Comparison of ENCODE assay signal across 1 cellular context in the genomic region with DNA sequence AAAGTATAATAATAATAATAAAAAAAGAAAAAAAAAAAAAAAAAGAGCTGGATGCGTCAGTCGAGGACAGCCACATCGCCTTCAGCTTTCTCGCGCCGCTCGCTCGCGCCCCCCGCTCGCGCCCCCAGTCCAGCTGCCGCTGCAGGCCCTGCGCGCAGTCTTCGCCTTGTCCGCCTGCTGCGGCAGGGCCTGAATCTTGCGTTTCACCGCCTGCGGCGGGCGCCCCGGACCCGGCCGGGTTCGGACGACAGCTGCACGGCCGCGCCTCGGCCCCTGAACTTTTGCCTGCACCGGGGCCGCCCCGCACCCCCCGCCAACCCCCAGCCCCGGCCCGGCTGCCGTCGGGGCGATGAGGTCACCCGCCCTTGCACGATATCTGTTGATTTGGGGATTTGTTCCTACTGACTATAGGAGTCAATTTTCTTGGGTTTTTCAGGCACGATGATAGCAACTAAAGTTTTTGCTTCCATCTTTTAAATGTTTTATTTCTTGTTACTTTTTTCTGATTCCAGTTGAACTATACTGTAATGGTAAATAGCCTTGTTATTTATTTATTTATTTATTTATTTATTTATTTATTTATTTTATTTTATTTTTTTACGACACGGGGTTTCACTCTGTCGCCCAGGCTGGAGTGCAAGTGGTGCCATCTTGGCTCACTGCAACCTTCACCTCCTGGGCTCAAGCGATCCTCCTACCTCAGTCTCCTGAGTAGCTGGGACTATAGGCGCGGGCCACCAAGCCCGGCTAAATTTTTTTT.
TF ChIP-seq lines count a peak whose summit lies in the region.

No MANE protein-coding gene starts in this region.

TF ChIP-seq in HEK293, 187 proteins besides CTCF, POLR2A, EP300 and RAD21 (continued from another document):
- TF ChIP-seq, protein P1, sequence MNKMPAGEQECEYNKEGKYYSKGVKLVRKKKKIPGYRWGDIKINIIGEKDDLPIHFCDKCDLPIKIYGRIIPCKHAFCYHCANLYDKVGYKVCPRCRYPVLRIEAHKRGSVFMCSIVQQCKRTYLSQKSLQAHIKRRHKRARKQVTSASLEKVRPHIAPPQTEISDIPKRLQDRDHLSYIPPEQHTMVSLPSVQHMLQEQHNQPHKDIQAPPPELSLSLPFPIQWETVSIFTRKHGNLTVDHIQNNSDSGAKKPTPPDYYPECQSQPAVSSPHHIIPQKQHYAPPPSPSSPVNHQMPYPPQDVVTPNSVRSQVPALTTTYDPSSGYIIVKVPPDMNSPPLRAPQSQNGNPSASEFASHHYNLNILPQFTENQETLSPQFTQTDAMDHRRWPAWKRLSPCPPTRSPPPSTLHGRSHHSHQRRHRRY (tag by site-specific recombination; IDR thresholded peaks at IDR 0.05): no peak
- TF ChIP-seq ZNF433 (tag by site-specific recombination; IDR thresholded peaks at IDR 0.05; ENCODE audit: low read depth) (0 out of 2 replicates have a peak, but pooled peaks have one; percentile 9), ZNF202 (tag by site-specific recombination; IDR thresholded peaks at IDR 0.05; ENCODE audit: borderline replicate concordance) (0 out of 2 replicates have a peak, but pooled peaks have one; percentile 67), ZBTB8A (tag by site-specific recombination; IDR thresholded peaks at IDR 0.05) (peak; percentile 58), ZNF629 (tag by site-specific recombination; IDR thresholded peaks at IDR 0.05) (0 out of 2 replicates have a peak, but pooled peaks have one; percentile 17), ZNF560 (tag by site-specific recombination; IDR thresholded peaks at IDR 0.05; ENCODE audit: borderline replicate concordance) (peak; percentile 33; the same call in 1 of the 2 replicates), ZNF558 (tag by site-specific recombination; IDR thresholded peaks at IDR 0.05) (0 out of 2 replicates have a peak, but pooled peaks have one; percentile 29), ZNF394 (tag by site-specific recombination; IDR thresholded peaks at IDR 0.05; ENCODE audit: borderline replicate concordance) (peak; percentile 82; the same call in 1 of the 2 replicates), ZNF654 (tag by site-specific recombination; IDR thresholded peaks at IDR 0.05; ENCODE audit: low read depth) (0 out of 2 replicates have a peak, but pooled peaks have one; percentile 10), SCRT2 (tag by site-specific recombination; IDR thresholded peaks at IDR 0.05) (no peak), ZNF140 (tag by site-specific recombination; IDR thresholded peaks at IDR 0.05) (peak; percentile 36; the same call in 1 of the 2 replicates), ZNF292 (tag by site-specific recombination; IDR thresholded peaks at IDR 0.05; ENCODE audit: borderline replicate concordance, low read depth) (no peak), ZNF157 (tag by site-specific recombination; IDR thresholded peaks at IDR 0.05) (no peak), ZNF426 (tag by site-specific recombination; IDR thresholded peaks at IDR 0.05) (peak; percentile 66)
- TF ChIP-seq, protein P2, sequence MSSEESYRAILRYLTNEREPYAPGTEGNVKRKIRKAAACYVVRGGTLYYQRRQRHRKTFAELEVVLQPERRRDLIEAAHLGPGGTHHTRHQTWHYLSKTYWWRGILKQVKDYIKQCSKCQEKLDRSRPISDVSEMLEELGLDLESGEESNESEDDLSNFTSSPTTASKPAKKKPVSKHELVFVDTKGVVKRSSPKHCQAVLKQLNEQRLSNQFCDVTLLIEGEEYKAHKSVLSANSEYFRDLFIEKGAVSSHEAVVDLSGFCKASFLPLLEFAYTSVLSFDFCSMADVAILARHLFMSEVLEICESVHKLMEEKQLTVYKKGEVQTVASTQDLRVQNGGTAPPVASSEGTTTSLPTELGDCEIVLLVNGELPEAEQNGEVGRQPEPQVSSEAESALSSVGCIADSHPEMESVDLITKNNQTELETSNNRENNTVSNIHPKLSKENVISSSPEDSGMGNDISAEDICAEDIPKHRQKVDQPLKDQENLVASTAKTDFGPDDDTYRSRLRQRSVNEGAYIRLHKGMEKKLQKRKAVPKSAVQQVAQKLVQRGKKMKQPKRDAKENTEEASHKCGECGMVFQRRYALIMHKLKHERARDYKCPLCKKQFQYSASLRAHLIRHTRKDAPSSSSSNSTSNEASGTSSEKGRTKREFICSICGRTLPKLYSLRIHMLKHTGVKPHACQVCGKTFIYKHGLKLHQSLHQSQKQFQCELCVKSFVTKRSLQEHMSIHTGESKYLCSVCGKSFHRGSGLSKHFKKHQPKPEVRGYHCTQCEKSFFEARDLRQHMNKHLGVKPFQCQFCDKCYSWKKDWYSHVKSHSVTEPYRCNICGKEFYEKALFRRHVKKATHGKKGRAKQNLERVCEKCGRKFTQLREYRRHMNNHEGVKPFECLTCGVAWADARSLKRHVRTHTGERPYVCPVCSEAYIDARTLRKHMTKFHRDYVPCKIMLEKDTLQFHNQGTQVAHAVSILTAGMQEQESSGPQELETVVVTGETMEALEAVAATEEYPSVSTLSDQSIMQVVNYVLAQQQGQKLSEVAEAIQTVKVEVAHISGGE (tag by site-specific recombination; conservative IDR thresholded peaks at IDR 0.05; ENCODE audit: low read depth): peak; percentile 70
- TF ChIP-seq, protein P3, sequence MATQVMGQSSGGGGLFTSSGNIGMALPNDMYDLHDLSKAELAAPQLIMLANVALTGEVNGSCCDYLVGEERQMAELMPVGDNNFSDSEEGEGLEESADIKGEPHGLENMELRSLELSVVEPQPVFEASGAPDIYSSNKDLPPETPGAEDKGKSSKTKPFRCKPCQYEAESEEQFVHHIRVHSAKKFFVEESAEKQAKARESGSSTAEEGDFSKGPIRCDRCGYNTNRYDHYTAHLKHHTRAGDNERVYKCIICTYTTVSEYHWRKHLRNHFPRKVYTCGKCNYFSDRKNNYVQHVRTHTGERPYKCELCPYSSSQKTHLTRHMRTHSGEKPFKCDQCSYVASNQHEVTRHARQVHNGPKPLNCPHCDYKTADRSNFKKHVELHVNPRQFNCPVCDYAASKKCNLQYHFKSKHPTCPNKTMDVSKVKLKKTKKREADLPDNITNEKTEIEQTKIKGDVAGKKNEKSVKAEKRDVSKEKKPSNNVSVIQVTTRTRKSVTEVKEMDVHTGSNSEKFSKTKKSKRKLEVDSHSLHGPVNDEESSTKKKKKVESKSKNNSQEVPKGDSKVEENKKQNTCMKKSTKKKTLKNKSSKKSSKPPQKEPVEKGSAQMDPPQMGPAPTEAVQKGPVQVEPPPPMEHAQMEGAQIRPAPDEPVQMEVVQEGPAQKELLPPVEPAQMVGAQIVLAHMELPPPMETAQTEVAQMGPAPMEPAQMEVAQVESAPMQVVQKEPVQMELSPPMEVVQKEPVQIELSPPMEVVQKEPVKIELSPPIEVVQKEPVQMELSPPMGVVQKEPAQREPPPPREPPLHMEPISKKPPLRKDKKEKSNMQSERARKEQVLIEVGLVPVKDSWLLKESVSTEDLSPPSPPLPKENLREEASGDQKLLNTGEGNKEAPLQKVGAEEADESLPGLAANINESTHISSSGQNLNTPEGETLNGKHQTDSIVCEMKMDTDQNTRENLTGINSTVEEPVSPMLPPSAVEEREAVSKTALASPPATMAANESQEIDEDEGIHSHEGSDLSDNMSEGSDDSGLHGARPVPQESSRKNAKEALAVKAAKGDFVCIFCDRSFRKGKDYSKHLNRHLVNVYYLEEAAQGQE (tag by site-specific recombination; IDR thresholded peaks at IDR 0.05): 0 out of 2 replicates have a peak, but pooled peaks have one; percentile 23
- TF ChIP-seq, protein P4, sequence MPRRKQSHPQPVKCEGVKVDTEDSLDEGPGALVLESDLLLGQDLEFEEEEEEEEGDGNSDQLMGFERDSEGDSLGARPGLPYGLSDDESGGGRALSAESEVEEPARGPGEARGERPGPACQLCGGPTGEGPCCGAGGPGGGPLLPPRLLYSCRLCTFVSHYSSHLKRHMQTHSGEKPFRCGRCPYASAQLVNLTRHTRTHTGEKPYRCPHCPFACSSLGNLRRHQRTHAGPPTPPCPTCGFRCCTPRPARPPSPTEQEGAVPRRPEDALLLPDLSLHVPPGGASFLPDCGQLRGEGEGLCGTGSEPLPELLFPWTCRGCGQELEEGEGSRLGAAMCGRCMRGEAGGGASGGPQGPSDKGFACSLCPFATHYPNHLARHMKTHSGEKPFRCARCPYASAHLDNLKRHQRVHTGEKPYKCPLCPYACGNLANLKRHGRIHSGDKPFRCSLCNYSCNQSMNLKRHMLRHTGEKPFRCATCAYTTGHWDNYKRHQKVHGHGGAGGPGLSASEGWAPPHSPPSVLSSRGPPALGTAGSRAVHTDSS (tag by site-specific recombination; IDR thresholded peaks at IDR 0.05): no peak
TF ChIP-seq in HEK293: peak in this region for 17.
